In the genomic region with DNA sequence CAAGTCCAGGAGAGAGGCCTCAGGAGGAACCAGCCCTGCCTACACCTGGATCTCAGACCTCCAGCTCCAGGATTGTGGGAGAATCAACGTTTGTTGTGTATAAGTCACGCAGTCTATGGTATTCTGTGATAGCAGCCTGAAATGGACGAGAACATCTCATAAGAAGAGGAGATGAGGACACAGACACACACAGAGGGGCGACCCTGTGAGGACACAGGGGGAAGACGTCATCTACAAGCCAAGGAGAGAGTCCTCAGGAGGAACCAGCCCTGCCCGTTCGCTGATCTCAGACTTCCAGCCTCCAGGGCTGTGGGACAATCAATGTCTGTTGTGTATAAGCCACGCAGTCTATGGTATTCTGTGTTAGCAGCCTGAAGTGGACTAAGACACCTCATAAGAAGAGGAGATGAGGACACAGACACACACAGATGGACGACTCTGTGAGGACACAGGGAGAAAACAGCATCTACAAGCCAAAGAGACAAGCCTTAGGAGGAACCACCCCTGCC, we compare ENCODE assay signal across 1 cellular context.
TF ChIP-seq lines count a peak whose summit lies in the region.

No MANE protein-coding gene starts in this region.

TF ChIP-seq in GM12878, 131 proteins besides CTCF, POLR2A, EP300 and RAD21 (continued from another document):
- TF ChIP-seq TARDBP (IDR thresholded peaks at IDR 0.05; ENCODE audit: borderline replicate concordance) (no peak), ESRRA (IDR thresholded peaks at IDR 0.05; ENCODE audit: low read length) (no peak), ASH2L (IDR thresholded peaks at IDR 0.05; ENCODE audit: borderline replicate concordance, low read depth) (no peak), RUNX3 (IDR thresholded peaks at IDR 0.05; ENCODE audit: low read length) (no peak), SMAD1 (IDR thresholded peaks at IDR 0.05; ENCODE audit: low read depth, partially characterized antibody) (no peak), CEBPZ (IDR thresholded peaks at IDR 0.05; ENCODE audit: low read depth, low read length) (no peak), PAX5 (IDR thresholded peaks at IDR 0.05; ENCODE audit: borderline replicate concordance, low read depth, low read length) (no peak), ZBED1 (IDR thresholded peaks at IDR 0.05; ENCODE audit: borderline replicate concordance) (no peak), POLR2AphosphoS2 (IDR thresholded peaks at IDR 0.05; ENCODE audit: low read depth, low read length) (no peak), CHD4 (IDR thresholded peaks at IDR 0.05) (no peak), CREM (IDR thresholded peaks at IDR 0.05; ENCODE audit: low read depth) (no peak)
